ENCODE assay signal across 12 cellular contexts in the genomic region with DNA sequence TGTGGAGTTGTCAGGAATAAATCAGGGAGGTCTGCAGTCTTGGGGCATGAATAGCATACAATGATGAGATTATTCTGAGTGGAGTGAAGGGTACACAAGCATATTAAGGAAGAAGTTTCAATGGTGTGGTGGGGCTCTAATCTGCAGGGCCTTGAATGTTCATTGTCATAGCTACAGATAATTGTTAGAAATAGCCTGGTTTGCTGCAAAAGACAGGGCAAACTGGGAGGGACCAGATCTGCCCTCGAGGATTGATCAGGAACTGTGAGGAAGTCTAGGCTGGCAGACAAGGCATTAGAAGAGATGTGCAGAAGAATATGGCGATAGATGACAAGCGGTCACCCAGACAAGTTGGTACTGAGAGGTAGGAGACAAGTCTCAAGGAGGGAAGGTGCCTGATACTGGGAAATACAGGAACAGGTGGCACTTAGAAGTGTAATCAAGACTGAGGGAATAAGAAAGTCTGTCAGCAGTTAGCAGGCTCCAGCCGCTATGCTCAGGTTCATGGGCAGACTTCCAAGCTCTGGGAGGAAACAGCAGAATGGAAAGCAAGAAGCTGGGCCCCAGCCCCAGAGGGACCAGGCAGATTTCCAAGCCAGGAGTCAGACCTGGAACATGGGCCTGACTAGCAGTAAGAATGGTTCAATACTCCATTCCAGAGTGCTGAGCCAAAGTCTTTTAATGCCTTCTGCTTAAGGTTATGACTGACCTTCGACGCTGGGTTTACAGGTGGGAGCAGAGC. TPM values are rescaled to one million over a fixed set of nuclear protein-coding genes. Genes with fewer than 3 reads are reported as not detected.
DNase-seq lines count a peak whose midpoint lies in the region; ATAC-seq and TF ChIP-seq lines count a peak whose summit lies in the region.
"Had no signal": no experiment of that assay in that cellular context is flagged by ENCODE, and none has a peak within 500 bp of the region (broad histone marks: within the 10 kb centered on the region; RNA-seq: fewer than 3 reads in every experiment).

No MANE protein-coding gene starts in this region.

- no peak for TF ChIP-seq POLR2A in gastroesophageal sphincter (IDR thresholded peaks at IDR 0.05)

- no peak overlapping the region for H3K4me3 ChIP-seq in gastroesophageal sphincter

- no peaks in the 10 kb centered on the region for H3K9me3 ChIP-seq in gastroesophageal sphincter

- no peaks in the 10 kb centered on the region for H3K27me3 ChIP-seq in gastroesophageal sphincter

- H3K27ac ChIP-seq in gastroesophageal sphincter = peak overlapping the region; percentile 22 to 60 (median 48)
- H3K27ac ChIP-seq: epithelial cell of prostate had no signal

- H3K36me3 ChIP-seq in gastroesophageal sphincter = no peaks in the 10 kb centered on the region

- peaks cover 0 to 22% (median 3%) of the 10 kb centered on the region in 3 donors for H3K4me1 ChIP-seq in gastroesophageal sphincter

- DNase-seq in DMS79 treated with DMSO at 0.1 percent for 48 hours (lab: John Stamatoyannopoulos, UW) = peak; percentile 40
- peak; percentile 46 for DNase-seq in RPMI8226
- peak; percentile 72 for DNase-seq in renal cortical epithelial cell (ENCODE audit: low read depth)
- DNase-seq in activated CD4-positive, alpha-beta T cell treated with anti-CD3 and anti-CD28 coated beads, Interleukin-2, amount 50 U/mL, for 48 hours = no peak
- no peak for DNase-seq in SHP77 treated with DMSO at 0.1 percent for 48 hours (lab: John Stamatoyannopoulos, UW)
- DNase-seq: activated T-cell treated with anti-CD3 and anti-CD28 coated beads for 4 hours, DMS53, MM.1S had no signal

- WGBS in gastroesophageal sphincter (ENCODE audit: low coverage in 1 of 2), 2 donors = 24 to 43% methylated on average over 5 to 6 of the region's 6 CpGs

- TF ChIP-seq CTCF in gastroesophageal sphincter (IDR thresholded peaks at IDR 0.05) = no peak

- peak; percentile 72 for ATAC-seq in gastroesophageal sphincter
- ATAC-seq in HG02970 (IDR thresholded peaks at IDR 0.05; ENCODE audit: low FRiP score, unreplicated experiment) = no peak
- no peak for ATAC-seq in GM18519 (IDR thresholded peaks at IDR 0.05; ENCODE audit: low FRiP score, unreplicated experiment)

- no peak for TF ChIP-seq EP300 in gastroesophageal sphincter (IDR thresholded peaks at IDR 0.05)

RNA-seq across cellular contexts. Expression of a gene that starts 20.9 kb away (rescaled TPM):
- total RNA-seq in gastroesophageal sphincter = 10 to 100 TPM; 31.3 to 57.8 (median 38.9) TPM
- 3.1 and 5.9 TPM in 2 replicates for total RNA-seq in renal cortical epithelial cell

Comparison
In these comparisons a context has a peak if more than half of its experiments do, and no peak if none do; other contexts are left out.
1. DNase-seq: peak in DMS79 treated with DMSO at 0.1 percent for 48 hours (single experiment), RPMI8226 (single experiment) and renal cortical epithelial cell (single experiment); none in activated CD4-positive, alpha-beta T cell treated with anti-CD3 and anti-CD28 coated beads, Interleukin-2, amount 50 U/mL, for 48 hours (0 of 2) and SHP77 treated with DMSO at 0.1 percent for 48 hours (single experiment).